Comparison of ENCODE assay signal across 8 cellular contexts in genomic region chr6:33008944-33009861, GRCh38. TPM values are rescaled to one million over a fixed set of nuclear protein-coding genes. Genes with fewer than 3 reads are reported as not detected.
DNase-seq lines count a peak whose midpoint lies in the region; ATAC-seq and TF ChIP-seq lines count a peak whose summit lies in the region.

Gene HLA-DOA (minus strand): TSS chr6:33009591.

- no peak for DNase-seq in Right ventricle myocardium inferior (ENCODE audit: missing footprints)
- no peak for DNase-seq in right atrium auricular region (ENCODE audit: low spot score)
- no peak for DNase-seq in RWPE2 (ENCODE audit: low spot score)
- peak; percentile 24 for DNase-seq in brain microvascular endothelial cell
- DNase-seq in lower lobe of right lung: no peak
- no peak for DNase-seq in tibial nerve (ENCODE audit: low spot score in 2 of 2)
- no peak for DNase-seq in COLO668 (lab: John Stamatoyannopoulos, UW; ENCODE audit: unreplicated experiment)

- no peak for TF ChIP-seq EP300 in tibial nerve (IDR thresholded peaks at IDR 0.05)

- in situ Hi-C loops in brain microvascular endothelial cell (cut with HindIII; ENCODE audit: low pct_ligation_motif_present, low sequenced_read_pairs): no loop called here

- no peak within 1 kb of the TSS for H3K27ac ChIP-seq in right atrium auricular region
- H3K27ac ChIP-seq in RWPE2 (ENCODE audit: poor library complexity, severe bottlenecking): no peak within 1 kb of the TSS
- H3K27ac ChIP-seq in brain microvascular endothelial cell: no peak within 1 kb of the TSS
- peak within 1 kb of the TSS; percentile 65 for H3K27ac ChIP-seq in lower lobe of right lung
- H3K27ac ChIP-seq in tibial nerve: peak within 1 kb of the TSS in 1 of 4 donors; percentile 75

- TF ChIP-seq CTCF in right atrium auricular region (IDR thresholded peaks at IDR 0.05) (no peak), RWPE2 (IDR thresholded peaks at IDR 0.05; ENCODE audit: poor library complexity, severe bottlenecking) (no peak), brain microvascular endothelial cell (IDR thresholded peaks at IDR 0.05; ENCODE audit: low read depth, low read length, missing control alignments) (no peak), lower lobe of right lung (IDR thresholded peaks at IDR 0.05) (no peak), tibial nerve (IDR thresholded peaks at IDR 0.05) (no peak)

- ATAC-seq in Right ventricle myocardium inferior (peak; percentile 20), HG02678 (IDR thresholded peaks at IDR 0.05; ENCODE audit: unreplicated experiment) (peak; percentile 91), RWPE2 (ENCODE audit: low read depth) (peak; percentile 38; the same call in 2 of the 3 replicates), lower lobe of right lung (peak; percentile 84 to 93)

- H3K9me3 ChIP-seq in right atrium auricular region (no peaks in the 10 kb centered on the region), RWPE2 (ENCODE audit: severe bottlenecking) (no peaks in the 10 kb centered on the region), lower lobe of right lung (no peaks in the 10 kb centered on the region), tibial nerve (no peaks in the 10 kb centered on the region)

- 26 to 29% methylated on average over 24 of the region's 24 CpGs for WGBS in tibial nerve, 2 donors

- H3K36me3 ChIP-seq in right atrium auricular region (no peaks in the 10 kb centered on the region), RWPE2 (ENCODE audit: low read depth) (no peaks in the 10 kb centered on the region), brain microvascular endothelial cell (replicated peaks) (no peaks in the 10 kb centered on the region), lower lobe of right lung (no peaks in the 10 kb centered on the region), tibial nerve (no peaks in the 10 kb centered on the region)

- peak in 1 of 2 donors; percentile 33 for TF ChIP-seq POLR2A in tibial nerve (IDR thresholded peaks at IDR 0.05)

- intact Hi-C loops in Right ventricle myocardium inferior (cut with DNase I) (no loop called here), lower lobe of right lung (cut with DNase I) (no loop called here)

- H3K4me1 ChIP-seq in right atrium auricular region: peaks cover 0 to 7% of the 10 kb centered on the region in 2 donors
- no peaks in the 10 kb centered on the region for H3K4me1 ChIP-seq in RWPE2 (ENCODE audit: insufficient read depth, poor library complexity, severe bottlenecking)
- peaks cover 12% of the 10 kb centered on the region for H3K4me1 ChIP-seq in lower lobe of right lung
- peaks cover 0 to 6% (median 0%) of the 10 kb centered on the region in 4 donors for H3K4me1 ChIP-seq in tibial nerve

- H3K4me3 ChIP-seq in right atrium auricular region (peak within 1 kb of the TSS in 1 of 2 donors; percentile 33), RWPE2 (ENCODE audit: severe bottlenecking) (no peak within 1 kb of the TSS), brain microvascular endothelial cell (ENCODE audit: low read depth, low read length) (no peak within 1 kb of the TSS), lower lobe of right lung (peak within 1 kb of the TSS; percentile 54), tibial nerve (peak within 1 kb of the TSS in 3 of 4 donors; percentile 15 to 39 (median 35))

- H3K27me3 ChIP-seq in right atrium auricular region (peaks cover 0 to under 1% of the 10 kb centered on the region in 2 donors), RWPE2 (ENCODE audit: insufficient read depth, poor library complexity, severe bottlenecking) (peaks cover 22% of the 10 kb centered on the region), brain microvascular endothelial cell (replicated peaks) (peaks cover 2% of the 10 kb centered on the region), lower lobe of right lung (ENCODE audit: low read depth) (no peaks in the 10 kb centered on the region), tibial nerve (peaks cover 0 to 24% of the 10 kb centered on the region in 2 donors)

RNA-seq across cellular contexts. Expression of gene HLA-DOA, which starts in this region (rescaled TPM):
- 1.5 TPM for total RNA-seq in Right ventricle myocardium inferior
- 10 to 100 TPM in 1 of 2 donors, 1 to 10 TPM in 1; 2.6 to 15.6 TPM for total RNA-seq in right atrium auricular region
- 31.2 TPM for total RNA-seq in lower lobe of right lung
- 10 to 100 TPM in 1 of 4 donors, 1 to 10 TPM in 3; 3.0 to 17.7 (median 8.4) TPM for total RNA-seq in tibial nerve

Comparison
In these comparisons a context has a peak if more than half of its experiments do, and no peak if none do; other contexts are left out.
1. ATAC-seq: peak in every context shown above with its lines; median percentile 91 in HG02678; 88 in lower lobe of right lung; 38 in RWPE2; 20 in Right ventricle myocardium inferior.
2. H3K4me3 ChIP-seq: peak in lower lobe of right lung (single experiment) and tibial nerve (3 of 4); none in RWPE2 (single experiment) and brain microvascular endothelial cell (single experiment).